In the genomic region with DNA sequence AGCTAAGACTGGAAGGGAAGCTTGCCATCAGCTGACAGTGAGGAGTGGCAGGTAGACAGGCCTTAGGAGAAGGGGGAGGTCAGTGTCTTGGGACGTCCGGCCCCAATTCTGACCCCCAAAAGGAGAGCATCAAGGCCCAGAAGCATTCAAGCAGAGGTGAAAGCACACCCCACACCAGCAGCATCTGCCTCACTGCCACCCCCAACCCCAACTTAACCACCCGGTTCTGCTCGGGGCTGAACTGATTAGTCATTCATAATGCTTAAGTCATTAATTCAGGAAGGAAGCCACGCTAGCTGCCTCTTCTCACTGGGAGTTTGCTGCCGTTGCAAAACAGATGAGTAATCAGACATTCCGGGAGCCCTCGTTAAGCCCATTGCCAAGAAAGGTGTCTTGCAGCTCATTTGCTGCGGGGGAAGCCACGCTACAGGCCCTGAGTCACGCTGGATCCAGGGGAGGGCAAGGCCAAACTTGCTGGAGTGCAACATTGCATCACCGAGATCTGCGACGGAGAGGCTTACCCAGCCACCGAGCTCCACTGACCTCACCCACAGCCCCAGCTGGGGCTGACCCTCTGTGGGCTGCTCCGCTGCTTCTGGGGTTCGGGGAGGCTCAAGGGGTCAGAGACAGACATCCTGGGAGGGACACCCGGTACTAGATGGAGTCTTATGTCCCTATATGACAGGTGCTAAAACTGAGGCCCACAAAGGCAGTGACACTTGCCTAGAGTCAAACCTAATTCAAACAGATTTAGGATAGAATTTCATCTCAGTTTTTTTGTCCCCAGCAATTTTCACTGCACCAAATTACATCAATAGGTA, we compare ENCODE assay signal across 1 cellular context.
TF ChIP-seq lines count a peak whose summit lies in the region.

No MANE protein-coding gene starts in this region.

TF ChIP-seq in HepG2, 621 proteins besides CTCF, POLR2A, EP300 and RAD21 (continued from another document and continues in another):
- TF ChIP-seq ZNF350 (CRISPR knock-in tag; IDR thresholded peaks at IDR 0.05; ENCODE audit: borderline replicate concordance, low read depth) (peak; percentile 47; the same call in 1 of the 2 replicates), SALL1 (CRISPR knock-in tag; IDR thresholded peaks at IDR 0.05) (peak; percentile 81), POLR2AphosphoS5 (IDR thresholded peaks at IDR 0.05; ENCODE audit: low read depth, low read length) (no peak), ZBTB3 (CRISPR knock-in tag; IDR thresholded peaks at IDR 0.05; ENCODE audit: borderline replicate concordance, low read depth) (no peak), ZNF672 (CRISPR knock-in tag; IDR thresholded peaks at IDR 0.05) (no peak), KLF16 (CRISPR knock-in tag; IDR thresholded peaks at IDR 0.05) (peak in 1 of 2 experiments; percentile 79; a peak in 2 of 4 replicates), FOXK1 (CRISPR knock-in tag; IDR thresholded peaks at IDR 0.05; ENCODE audit: borderline replicate concordance, low read depth) (peak; percentile 62; the same call in 1 of the 2 replicates), SAFB2 (CRISPR knock-in tag; IDR thresholded peaks at IDR 0.05; ENCODE audit: borderline replicate concordance, low read depth) (no peak), ZNF138 (CRISPR knock-in tag; IDR thresholded peaks at IDR 0.05; ENCODE audit: low read depth) (no peak), JUND (CRISPR knock-in tag; IDR thresholded peaks at IDR 0.05) (0 out of 2 replicates have a peak, but pooled peaks have one; percentile 54), ZNF747 (CRISPR knock-in tag; IDR thresholded peaks at IDR 0.05; ENCODE audit: borderline replicate concordance) (no peak), SMAD1 (CRISPR knock-in tag; IDR thresholded peaks at IDR 0.05; ENCODE audit: borderline replicate concordance, low read depth) (no peak), NR1H2 (CRISPR knock-in tag; IDR thresholded peaks at IDR 0.05; ENCODE audit: borderline replicate concordance, low read depth) (no peak), MTA3 (CRISPR knock-in tag; IDR thresholded peaks at IDR 0.05) (no peak), ZNF292 (CRISPR knock-in tag; IDR thresholded peaks at IDR 0.05; ENCODE audit: borderline replicate concordance, low read depth) (0 out of 2 replicates have a peak, but pooled peaks have one; percentile 46), ZNF274 (CRISPR knock-in tag; IDR thresholded peaks at IDR 0.05) (no peak), GATAD1 (CRISPR knock-in tag; IDR thresholded peaks at IDR 0.05) (no peak), ZFP82 (CRISPR knock-in tag; IDR thresholded peaks at IDR 0.05; ENCODE audit: borderline replicate concordance) (no peak), ZNF614 (CRISPR knock-in tag; IDR thresholded peaks at IDR 0.05; ENCODE audit: borderline replicate concordance) (0 out of 2 replicates have a peak, but pooled peaks have one; percentile 31), KDM3A (CRISPR knock-in tag; IDR thresholded peaks at IDR 0.05; ENCODE audit: low read depth) (0 out of 2 replicates have a peak, but pooled peaks have one; percentile 40), ZNF660 (CRISPR knock-in tag; IDR thresholded peaks at IDR 0.05; ENCODE audit: borderline replicate concordance, low read depth) (no peak), ZNF382 (CRISPR knock-in tag; IDR thresholded peaks at IDR 0.05; ENCODE audit: borderline replicate concordance) (no peak), MED1 (CRISPR knock-in tag; IDR thresholded peaks at IDR 0.05) (peak; percentile 77), ZNF619 (CRISPR knock-in tag; IDR thresholded peaks at IDR 0.05) (no peak), ZNF484 (CRISPR knock-in tag; IDR thresholded peaks at IDR 0.05; ENCODE audit: borderline replicate concordance, low read depth) (no peak), NCOA1 (CRISPR knock-in tag; IDR thresholded peaks at IDR 0.05) (no peak), JUNB (CRISPR knock-in tag; IDR thresholded peaks at IDR 0.05; ENCODE audit: borderline replicate concordance) (no peak), NFIC (IDR thresholded peaks at IDR 0.05; ENCODE audit: low read length) (no peak), FOSL2 (CRISPR knock-in tag; IDR thresholded peaks at IDR 0.05) (peak; percentile 96), ZNF766 (CRISPR knock-in tag; IDR thresholded peaks at IDR 0.05; ENCODE audit: borderline replicate concordance) (no peak), SYNCRIP (IDR thresholded peaks at IDR 0.05; ENCODE audit: insufficient read depth, low read depth, low read length) (no peak), ISL2 (CRISPR knock-in tag; IDR thresholded peaks at IDR 0.05) (0 out of 2 replicates have a peak, but pooled peaks have one; percentile 34), ZNF792 (CRISPR knock-in tag; IDR thresholded peaks at IDR 0.05) (0 out of 2 replicates have a peak, but pooled peaks have one; percentile 16), MEF2D (CRISPR knock-in tag; IDR thresholded peaks at IDR 0.05) (peak; percentile 47; the same call in 1 of the 2 replicates), ZNF556 (CRISPR knock-in tag; IDR thresholded peaks at IDR 0.05; ENCODE audit: borderline replicate concordance) (no peak), ZFAT (CRISPR knock-in tag; conservative IDR thresholded peaks at IDR 0.05) (no peak), ZNF343 (CRISPR knock-in tag; IDR thresholded peaks at IDR 0.05) (no peak), TBX3 (IDR thresholded peaks at IDR 0.05; ENCODE audit: borderline replicate concordance) (peak; percentile 92), SIN3B (IDR thresholded peaks at IDR 0.05; ENCODE audit: low read length) (no peak), KDM5A (IDR thresholded peaks at IDR 0.05; ENCODE audit: borderline replicate concordance, low read length) (no peak), ZNF816 (CRISPR knock-in tag; IDR thresholded peaks at IDR 0.05; ENCODE audit: borderline replicate concordance) (no peak), HNRNPLL (IDR thresholded peaks at IDR 0.05; ENCODE audit: low read depth, low read length, poor library complexity, severe bottlenecking) (no peak), HNRNPH1 (optimal IDR thresholded peaks at IDR 0.05; ENCODE audit: low read depth, low read length) (no peak), JUN (CRISPR knock-in tag; IDR thresholded peaks at IDR 0.05) (no peak), WIZ (CRISPR knock-in tag; IDR thresholded peaks at IDR 0.05) (no peak), ZNF749 (CRISPR knock-in tag; IDR thresholded peaks at IDR 0.05; ENCODE audit: borderline replicate concordance) (no peak), STAG1 (CRISPR knock-in tag; IDR thresholded peaks at IDR 0.05) (0 out of 2 replicates have a peak, but pooled peaks have one; percentile 9)
- TF ChIP-seq, protein P1, sequence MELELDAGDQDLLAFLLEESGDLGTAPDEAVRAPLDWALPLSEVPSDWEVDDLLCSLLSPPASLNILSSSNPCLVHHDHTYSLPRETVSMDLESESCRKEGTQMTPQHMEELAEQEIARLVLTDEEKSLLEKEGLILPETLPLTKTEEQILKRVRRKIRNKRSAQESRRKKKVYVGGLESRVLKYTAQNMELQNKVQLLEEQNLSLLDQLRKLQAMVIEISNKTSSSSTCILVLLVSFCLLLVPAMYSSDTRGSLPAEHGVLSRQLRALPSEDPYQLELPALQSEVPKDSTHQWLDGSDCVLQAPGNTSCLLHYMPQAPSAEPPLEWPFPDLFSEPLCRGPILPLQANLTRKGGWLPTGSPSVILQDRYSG (CRISPR knock-in tag; IDR thresholded peaks at IDR 0.05) = no peak
- TF ChIP-seq, protein P2, sequence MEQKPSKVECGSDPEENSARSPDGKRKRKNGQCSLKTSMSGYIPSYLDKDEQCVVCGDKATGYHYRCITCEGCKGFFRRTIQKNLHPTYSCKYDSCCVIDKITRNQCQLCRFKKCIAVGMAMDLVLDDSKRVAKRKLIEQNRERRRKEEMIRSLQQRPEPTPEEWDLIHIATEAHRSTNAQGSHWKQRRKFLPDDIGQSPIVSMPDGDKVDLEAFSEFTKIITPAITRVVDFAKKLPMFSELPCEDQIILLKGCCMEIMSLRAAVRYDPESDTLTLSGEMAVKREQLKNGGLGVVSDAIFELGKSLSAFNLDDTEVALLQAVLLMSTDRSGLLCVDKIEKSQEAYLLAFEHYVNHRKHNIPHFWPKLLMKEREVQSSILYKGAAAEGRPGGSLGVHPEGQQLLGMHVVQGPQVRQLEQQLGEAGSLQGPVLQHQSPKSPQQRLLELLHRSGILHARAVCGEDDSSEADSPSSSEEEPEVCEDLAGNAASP (CRISPR knock-in tag; IDR thresholded peaks at IDR 0.05; ENCODE audit: borderline replicate concordance) = peak; percentile 16; the same call in 1 of the 2 replicates
- TF ChIP-seq, protein P3, sequence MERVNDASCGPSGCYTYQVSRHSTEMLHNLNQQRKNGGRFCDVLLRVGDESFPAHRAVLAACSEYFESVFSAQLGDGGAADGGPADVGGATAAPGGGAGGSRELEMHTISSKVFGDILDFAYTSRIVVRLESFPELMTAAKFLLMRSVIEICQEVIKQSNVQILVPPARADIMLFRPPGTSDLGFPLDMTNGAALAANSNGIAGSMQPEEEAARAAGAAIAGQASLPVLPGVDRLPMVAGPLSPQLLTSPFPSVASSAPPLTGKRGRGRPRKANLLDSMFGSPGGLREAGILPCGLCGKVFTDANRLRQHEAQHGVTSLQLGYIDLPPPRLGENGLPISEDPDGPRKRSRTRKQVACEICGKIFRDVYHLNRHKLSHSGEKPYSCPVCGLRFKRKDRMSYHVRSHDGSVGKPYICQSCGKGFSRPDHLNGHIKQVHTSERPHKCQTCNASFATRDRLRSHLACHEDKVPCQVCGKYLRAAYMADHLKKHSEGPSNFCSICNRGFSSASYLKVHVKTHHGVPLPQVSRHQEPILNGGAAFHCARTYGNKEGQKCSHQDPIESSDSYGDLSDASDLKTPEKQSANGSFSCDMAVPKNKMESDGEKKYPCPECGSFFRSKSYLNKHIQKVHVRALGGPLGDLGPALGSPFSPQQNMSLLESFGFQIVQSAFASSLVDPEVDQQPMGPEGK (CRISPR knock-in tag; IDR thresholded peaks at IDR 0.05) = peak; percentile 75
- TF ChIP-seq, protein P4, sequence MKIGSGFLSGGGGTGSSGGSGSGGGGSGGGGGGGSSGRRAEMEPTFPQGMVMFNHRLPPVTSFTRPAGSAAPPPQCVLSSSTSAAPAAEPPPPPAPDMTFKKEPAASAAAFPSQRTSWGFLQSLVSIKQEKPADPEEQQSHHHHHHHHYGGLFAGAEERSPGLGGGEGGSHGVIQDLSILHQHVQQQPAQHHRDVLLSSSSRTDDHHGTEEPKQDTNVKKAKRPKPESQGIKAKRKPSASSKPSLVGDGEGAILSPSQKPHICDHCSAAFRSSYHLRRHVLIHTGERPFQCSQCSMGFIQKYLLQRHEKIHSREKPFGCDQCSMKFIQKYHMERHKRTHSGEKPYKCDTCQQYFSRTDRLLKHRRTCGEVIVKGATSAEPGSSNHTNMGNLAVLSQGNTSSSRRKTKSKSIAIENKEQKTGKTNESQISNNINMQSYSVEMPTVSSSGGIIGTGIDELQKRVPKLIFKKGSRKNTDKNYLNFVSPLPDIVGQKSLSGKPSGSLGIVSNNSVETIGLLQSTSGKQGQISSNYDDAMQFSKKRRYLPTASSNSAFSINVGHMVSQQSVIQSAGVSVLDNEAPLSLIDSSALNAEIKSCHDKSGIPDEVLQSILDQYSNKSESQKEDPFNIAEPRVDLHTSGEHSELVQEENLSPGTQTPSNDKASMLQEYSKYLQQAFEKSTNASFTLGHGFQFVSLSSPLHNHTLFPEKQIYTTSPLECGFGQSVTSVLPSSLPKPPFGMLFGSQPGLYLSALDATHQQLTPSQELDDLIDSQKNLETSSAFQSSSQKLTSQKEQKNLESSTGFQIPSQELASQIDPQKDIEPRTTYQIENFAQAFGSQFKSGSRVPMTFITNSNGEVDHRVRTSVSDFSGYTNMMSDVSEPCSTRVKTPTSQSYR (CRISPR knock-in tag; IDR thresholded peaks at IDR 0.05; ENCODE audit: borderline replicate concordance) = no peak
- TF ChIP-seq, protein P5, sequence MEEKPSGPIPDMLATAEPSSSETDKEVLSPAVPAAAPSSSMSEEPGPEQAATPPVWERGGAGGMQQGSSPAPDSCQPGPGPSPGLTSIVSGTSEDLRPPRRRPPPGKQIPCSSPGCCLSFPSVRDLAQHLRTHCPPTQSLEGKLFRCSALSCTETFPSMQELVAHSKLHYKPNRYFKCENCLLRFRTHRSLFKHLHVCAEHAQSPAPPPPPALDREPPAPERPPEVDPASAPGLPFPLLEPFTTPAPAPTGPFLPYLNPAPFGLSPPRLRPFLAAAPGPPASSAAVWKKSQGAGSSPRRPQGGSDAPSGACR (CRISPR knock-in tag; IDR thresholded peaks at IDR 0.05) = peak; percentile 66; the same call in 1 of the 2 replicates
- TF ChIP-seq, protein P6, sequence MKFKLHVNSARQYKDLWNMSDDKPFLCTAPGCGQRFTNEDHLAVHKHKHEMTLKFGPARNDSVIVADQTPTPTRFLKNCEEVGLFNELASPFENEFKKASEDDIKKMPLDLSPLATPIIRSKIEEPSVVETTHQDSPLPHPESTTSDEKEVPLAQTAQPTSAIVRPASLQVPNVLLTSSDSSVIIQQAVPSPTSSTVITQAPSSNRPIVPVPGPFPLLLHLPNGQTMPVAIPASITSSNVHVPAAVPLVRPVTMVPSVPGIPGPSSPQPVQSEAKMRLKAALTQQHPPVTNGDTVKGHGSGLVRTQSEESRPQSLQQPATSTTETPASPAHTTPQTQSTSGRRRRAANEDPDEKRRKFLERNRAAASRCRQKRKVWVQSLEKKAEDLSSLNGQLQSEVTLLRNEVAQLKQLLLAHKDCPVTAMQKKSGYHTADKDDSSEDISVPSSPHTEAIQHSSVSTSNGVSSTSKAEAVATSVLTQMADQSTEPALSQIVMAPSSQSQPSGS (CRISPR knock-in tag; IDR thresholded peaks at IDR 0.05) = peak; percentile 68; the same call in 1 of the 2 replicates
- TF ChIP-seq, protein P7, sequence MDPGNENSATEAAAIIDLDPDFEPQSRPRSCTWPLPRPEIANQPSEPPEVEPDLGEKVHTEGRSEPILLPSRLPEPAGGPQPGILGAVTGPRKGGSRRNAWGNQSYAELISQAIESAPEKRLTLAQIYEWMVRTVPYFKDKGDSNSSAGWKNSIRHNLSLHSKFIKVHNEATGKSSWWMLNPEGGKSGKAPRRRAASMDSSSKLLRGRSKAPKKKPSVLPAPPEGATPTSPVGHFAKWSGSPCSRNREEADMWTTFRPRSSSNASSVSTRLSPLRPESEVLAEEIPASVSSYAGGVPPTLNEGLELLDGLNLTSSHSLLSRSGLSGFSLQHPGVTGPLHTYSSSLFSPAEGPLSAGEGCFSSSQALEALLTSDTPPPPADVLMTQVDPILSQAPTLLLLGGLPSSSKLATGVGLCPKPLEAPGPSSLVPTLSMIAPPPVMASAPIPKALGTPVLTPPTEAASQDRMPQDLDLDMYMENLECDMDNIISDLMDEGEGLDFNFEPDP (CRISPR knock-in tag; conservative IDR thresholded peaks at IDR 0.05) = no peak
- TF ChIP-seq, protein P8, sequence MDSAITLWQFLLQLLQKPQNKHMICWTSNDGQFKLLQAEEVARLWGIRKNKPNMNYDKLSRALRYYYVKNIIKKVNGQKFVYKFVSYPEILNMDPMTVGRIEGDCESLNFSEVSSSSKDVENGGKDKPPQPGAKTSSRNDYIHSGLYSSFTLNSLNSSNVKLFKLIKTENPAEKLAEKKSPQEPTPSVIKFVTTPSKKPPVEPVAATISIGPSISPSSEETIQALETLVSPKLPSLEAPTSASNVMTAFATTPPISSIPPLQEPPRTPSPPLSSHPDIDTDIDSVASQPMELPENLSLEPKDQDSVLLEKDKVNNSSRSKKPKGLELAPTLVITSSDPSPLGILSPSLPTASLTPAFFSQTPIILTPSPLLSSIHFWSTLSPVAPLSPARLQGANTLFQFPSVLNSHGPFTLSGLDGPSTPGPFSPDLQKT (CRISPR knock-in tag; IDR thresholded peaks at IDR 0.05; ENCODE audit: borderline replicate concordance) = no peak
- TF ChIP-seq, protein P9, sequence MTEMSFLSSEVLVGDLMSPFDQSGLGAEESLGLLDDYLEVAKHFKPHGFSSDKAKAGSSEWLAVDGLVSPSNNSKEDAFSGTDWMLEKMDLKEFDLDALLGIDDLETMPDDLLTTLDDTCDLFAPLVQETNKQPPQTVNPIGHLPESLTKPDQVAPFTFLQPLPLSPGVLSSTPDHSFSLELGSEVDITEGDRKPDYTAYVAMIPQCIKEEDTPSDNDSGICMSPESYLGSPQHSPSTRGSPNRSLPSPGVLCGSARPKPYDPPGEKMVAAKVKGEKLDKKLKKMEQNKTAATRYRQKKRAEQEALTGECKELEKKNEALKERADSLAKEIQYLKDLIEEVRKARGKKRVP (CRISPR knock-in tag; IDR thresholded peaks at IDR 0.05) = peak in 1 of 2 experiments; percentile 99; a peak in 2 of 4 replicates
